Comparison of ENCODE assay signal across 1 cellular context in genomic region chr1:155091071-155092051, GRCh38.
TF ChIP-seq lines count a peak whose summit lies in the region.

No MANE protein-coding gene starts in this region.

TF ChIP-seq in liver, 16 proteins besides CTCF, POLR2A, EP300 and RAD21 (continued from another document):
- TF ChIP-seq, protein P1, sequence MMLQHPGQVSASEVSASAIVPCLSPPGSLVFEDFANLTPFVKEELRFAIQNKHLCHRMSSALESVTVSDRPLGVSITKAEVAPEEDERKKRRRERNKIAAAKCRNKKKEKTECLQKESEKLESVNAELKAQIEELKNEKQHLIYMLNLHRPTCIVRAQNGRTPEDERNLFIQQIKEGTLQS (IDR thresholded peaks at IDR 0.05) = no peak
- peak; percentile 95 for TF ChIP-seq FOXA2 (IDR thresholded peaks at IDR 0.05)
- TF ChIP-seq MAX (IDR thresholded peaks at IDR 0.05) = peak; percentile 95
- TF ChIP-seq HNF4A (conservative IDR thresholded peaks at IDR 0.05) = peak; percentile 81 to 97
- TF ChIP-seq, protein P2, sequence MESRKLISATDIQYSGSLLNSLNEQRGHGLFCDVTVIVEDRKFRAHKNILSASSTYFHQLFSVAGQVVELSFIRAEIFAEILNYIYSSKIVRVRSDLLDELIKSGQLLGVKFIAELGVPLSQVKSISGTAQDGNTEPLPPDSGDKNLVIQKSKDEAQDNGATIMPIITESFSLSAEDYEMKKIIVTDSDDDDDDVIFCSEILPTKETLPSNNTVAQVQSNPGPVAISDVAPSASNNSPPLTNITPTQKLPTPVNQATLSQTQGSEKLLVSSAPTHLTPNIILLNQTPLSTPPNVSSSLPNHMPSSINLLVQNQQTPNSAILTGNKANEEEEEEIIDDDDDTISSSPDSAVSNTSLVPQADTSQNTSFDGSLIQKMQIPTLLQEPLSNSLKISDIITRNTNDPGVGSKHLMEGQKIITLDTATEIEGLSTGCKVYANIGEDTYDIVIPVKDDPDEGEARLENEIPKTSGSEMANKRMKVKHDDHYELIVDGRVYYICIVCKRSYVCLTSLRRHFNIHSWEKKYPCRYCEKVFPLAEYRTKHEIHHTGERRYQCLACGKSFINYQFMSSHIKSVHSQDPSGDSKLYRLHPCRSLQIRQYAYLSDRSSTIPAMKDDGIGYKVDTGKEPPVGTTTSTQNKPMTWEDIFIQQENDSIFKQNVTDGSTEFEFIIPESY (IDR thresholded peaks at IDR 0.05) = peak; percentile 92
- peak in 1 of 2 donors; percentile 44 for TF ChIP-seq EGR1 (IDR thresholded peaks at IDR 0.05; ENCODE audit: low read depth in 2 of 2)
- peak; percentile 89 for TF ChIP-seq FOXA1 (IDR thresholded peaks at IDR 0.05)
- peak; percentile 51 for TF ChIP-seq NR2F2 (IDR thresholded peaks at IDR 0.05)
- TF ChIP-seq, protein P3, sequence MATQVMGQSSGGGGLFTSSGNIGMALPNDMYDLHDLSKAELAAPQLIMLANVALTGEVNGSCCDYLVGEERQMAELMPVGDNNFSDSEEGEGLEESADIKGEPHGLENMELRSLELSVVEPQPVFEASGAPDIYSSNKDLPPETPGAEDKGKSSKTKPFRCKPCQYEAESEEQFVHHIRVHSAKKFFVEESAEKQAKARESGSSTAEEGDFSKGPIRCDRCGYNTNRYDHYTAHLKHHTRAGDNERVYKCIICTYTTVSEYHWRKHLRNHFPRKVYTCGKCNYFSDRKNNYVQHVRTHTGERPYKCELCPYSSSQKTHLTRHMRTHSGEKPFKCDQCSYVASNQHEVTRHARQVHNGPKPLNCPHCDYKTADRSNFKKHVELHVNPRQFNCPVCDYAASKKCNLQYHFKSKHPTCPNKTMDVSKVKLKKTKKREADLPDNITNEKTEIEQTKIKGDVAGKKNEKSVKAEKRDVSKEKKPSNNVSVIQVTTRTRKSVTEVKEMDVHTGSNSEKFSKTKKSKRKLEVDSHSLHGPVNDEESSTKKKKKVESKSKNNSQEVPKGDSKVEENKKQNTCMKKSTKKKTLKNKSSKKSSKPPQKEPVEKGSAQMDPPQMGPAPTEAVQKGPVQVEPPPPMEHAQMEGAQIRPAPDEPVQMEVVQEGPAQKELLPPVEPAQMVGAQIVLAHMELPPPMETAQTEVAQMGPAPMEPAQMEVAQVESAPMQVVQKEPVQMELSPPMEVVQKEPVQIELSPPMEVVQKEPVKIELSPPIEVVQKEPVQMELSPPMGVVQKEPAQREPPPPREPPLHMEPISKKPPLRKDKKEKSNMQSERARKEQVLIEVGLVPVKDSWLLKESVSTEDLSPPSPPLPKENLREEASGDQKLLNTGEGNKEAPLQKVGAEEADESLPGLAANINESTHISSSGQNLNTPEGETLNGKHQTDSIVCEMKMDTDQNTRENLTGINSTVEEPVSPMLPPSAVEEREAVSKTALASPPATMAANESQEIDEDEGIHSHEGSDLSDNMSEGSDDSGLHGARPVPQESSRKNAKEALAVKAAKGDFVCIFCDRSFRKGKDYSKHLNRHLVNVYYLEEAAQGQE (IDR thresholded peaks at IDR 0.05) = peak; percentile 88
- TF ChIP-seq RXRA (IDR thresholded peaks at IDR 0.05) = peak; percentile 98 to 100
- TF ChIP-seq YY1 (IDR thresholded peaks at IDR 0.05) = peak; percentile 81
- TF ChIP-seq GABPA (IDR thresholded peaks at IDR 0.05 in 1 of 2, conservative IDR thresholded peaks at IDR 0.05 in 1 of 2) = peak in 1 of 2 donors; percentile 69
- TF ChIP-seq HNF4G (IDR thresholded peaks at IDR 0.05) = peak; percentile 22
- TF ChIP-seq JUND (IDR thresholded peaks at IDR 0.05) = peak in 1 of 2 donors; percentile 73
TF ChIP-seq in liver: peak in this region for 14.
